Comparison of ENCODE assay signal across 8 cellular contexts in genomic region chr1:150281221-150281757, GRCh38. TPM values are rescaled to one million over a fixed set of nuclear protein-coding genes. Genes with fewer than 3 reads are reported as not detected.
DNase-seq lines count a peak whose midpoint lies in the region; ATAC-seq and TF ChIP-seq lines count a peak whose summit lies in the region.

No MANE protein-coding gene starts in this region.

- 0 out of 2 replicates have a peak, but pooled peaks cover 10% of the 10 kb centered on the region for H3F3A ChIP-seq in GM23248 (ENCODE audit: insufficient read depth)

- H3K79me2 ChIP-seq in GM23248 (ENCODE audit: insufficient read depth), result no peaks in the 10 kb centered on the region

- peak overlapping the region; percentile 89 for H2AFZ ChIP-seq in GM23248

- H3K36me3 Mint-ChIP-seq in activated CD8-positive, alpha-beta T cell treated with anti-CD3 and anti-CD28 coated beads for 36 hours (ENCODE audit: low read depth), result peaks cover 2% of the 10 kb centered on the region
- H3K36me3 Mint-ChIP-seq in endodermal cell (ENCODE audit: low read depth), result no peaks in the 10 kb centered on the region

- peak overlapping the region; percentile 89 for H3K27ac ChIP-seq in GM23248
- no peak overlapping the region for H3K27ac ChIP-seq in endodermal cell (ENCODE audit: low read depth, low read length)

- H3K36me3 ChIP-seq in GM23248 (ENCODE audit: low read depth) (no peaks in the 10 kb centered on the region), endodermal cell (ENCODE audit: control insufficient read depth, insufficient read depth, low read length) (no peaks in the 10 kb centered on the region)

- peak; percentile 70 for TF ChIP-seq CTCF in activated CD8-positive, alpha-beta T cell treated with anti-CD3 and anti-CD28 coated beads for 36 hours (IDR thresholded peaks at IDR 0.05)
- peak; percentile 87 for TF ChIP-seq CTCF in endodermal cell (conservative IDR thresholded peaks at IDR 0.05)

- no peaks in the 10 kb centered on the region for H4K20me1 ChIP-seq in GM23248 (ENCODE audit: insufficient read depth)

- H3K9me2 ChIP-seq in GM23248 (ENCODE audit: insufficient read depth), result no peaks in the 10 kb centered on the region

- peak overlapping the region; percentile 80 for H3K4me3 Mint-ChIP-seq in activated CD8-positive, alpha-beta T cell treated with anti-CD3 and anti-CD28 coated beads for 36 hours
- H3K4me3 Mint-ChIP-seq in endodermal cell, result peak overlapping the region; percentile 57

- H3K9ac ChIP-seq in GM23248 (peak overlapping the region; percentile 90), endodermal cell (ENCODE audit: extremely low read depth, low read length, poor library complexity, severe bottlenecking) (no peak overlapping the region)

- H3K4me3 ChIP-seq in GM23248 (peak overlapping the region; percentile 78), endodermal cell (ENCODE audit: low read length) (peak overlapping the region; percentile 42)

- H3K4me1 ChIP-seq in GM23248 (ENCODE audit: insufficient read depth), result 0 out of 2 replicates have a peak, but pooled peaks cover 7% of the 10 kb centered on the region
- H3K4me1 ChIP-seq in endodermal cell (ENCODE audit: control insufficient read depth, insufficient read depth, low read length), result no peaks in the 10 kb centered on the region

- intact Hi-C loops in activated CD8-positive, alpha-beta T cell treated with anti-CD3 and anti-CD28 coated beads for 36 hours (cut with micrococcal nuclease), result no loop called here

- peak overlapping the region; percentile 83 for H3K4me2 ChIP-seq in GM23248 (ENCODE audit: unreplicated experiment)

- CTCF ChIA-PET in activated CD8-positive, alpha-beta T cell treated with anti-CD3 and anti-CD28 coated beads for 36 hours (lab: Charles Lee), result interaction anchor here (0.6 to 2.4 kb wide), 12 partner anchors 9 to 416 kb away, joined by 3 to 37 read pairs (median 4); partner anchors contain the start of genes C1orf54, CA14 and GOLPH3L

- H3K27me3 ChIP-seq in GM23248 (replicated peaks; ENCODE audit: insufficient read depth), result no peaks in the 10 kb centered on the region
- peaks cover 22% of the 10 kb centered on the region for H3K27me3 ChIP-seq in endodermal cell (ENCODE audit: control insufficient read depth, insufficient read depth, low read length, poor library complexity, severe bottlenecking)

- DNase-seq in ACHN (peak; percentile 82), GM23248 (peak; percentile 87), NCI-H526 treated with DMSO at 0.1 percent for 48 hours (lab: John Stamatoyannopoulos, UW) (peak; percentile 90), endodermal cell (peak; percentile 89), midbrain (lab: John Stamatoyannopoulos, UW) (peak; percentile 81)
- DNase-seq in activated CD8-positive, alpha-beta T cell treated with anti-CD3 and anti-CD28 coated beads for 36 hours, result peak; percentile 83
- peak; percentile 21 to 22 for DNase-seq in stimulated activated CD8-positive, alpha-beta memory T cell treated with anti-CD3 and anti-CD28 coated beads, Interleukin-2, amount 100 ng/mL, for 1 hour (ENCODE audit: low read depth in 2 of 2)

- WGBS in GM23248 (ENCODE audit: low coverage in 1 of 2, low lambda C conversion rate in 2 of 2, missing lambda C conversion rate in 2 of 2), 2 experiments, result 1% methylated on average over 15 of the region's 15 CpGs
- WGBS in endodermal cell (ENCODE audit: insufficient coverage in 1 of 2, insufficient read length in 1 of 2), 2 experiments, result 22 to 25% methylated on average over 5 to 15 of the region's 15 CpGs

- H3K27ac Mint-ChIP-seq in activated CD8-positive, alpha-beta T cell treated with anti-CD3 and anti-CD28 coated beads for 36 hours, result peak overlapping the region; percentile 89
- H3K27ac Mint-ChIP-seq in endodermal cell, result peak overlapping the region; percentile 90

- peaks cover 21% of the 10 kb centered on the region for H3K4me1 Mint-ChIP-seq in activated CD8-positive, alpha-beta T cell treated with anti-CD3 and anti-CD28 coated beads for 36 hours (ENCODE audit: low read depth)
- peaks cover 11% of the 10 kb centered on the region for H3K4me1 Mint-ChIP-seq in endodermal cell

- no peaks in the 10 kb centered on the region for H3K27me3 Mint-ChIP-seq in activated CD8-positive, alpha-beta T cell treated with anti-CD3 and anti-CD28 coated beads for 36 hours
- peaks cover 29% of the 10 kb centered on the region for H3K27me3 Mint-ChIP-seq in endodermal cell (ENCODE audit: insufficient read depth)

- POLR2A ChIA-PET in activated CD8-positive, alpha-beta T cell treated with anti-CD3 and anti-CD28 coated beads for 36 hours (lab: Charles Lee), result interaction anchor here (1.0 kb wide), 1 partner anchor 25 kb away, joined by 5 read pairs; no protein-coding TSS in a partner anchor

- in situ Hi-C loops in ACHN (cut with HindIII; ENCODE audit: low pct_ligation_motif_present, low pct_unique_long_range_greater_than_20kb, low sequenced_read_pairs) (no loop called here), GM23248 (cut with MboI) (no loop called here)

- ATAC-seq in activated CD8-positive, alpha-beta T cell treated with anti-CD3 and anti-CD28 coated beads for 36 hours, result peak; percentile 57
- no peak for ATAC-seq in HG03521 (IDR thresholded peaks at IDR 0.05; ENCODE audit: unreplicated experiment)

- peaks cover 2% of the 10 kb centered on the region for H3K9me3 Mint-ChIP-seq in activated CD8-positive, alpha-beta T cell treated with anti-CD3 and anti-CD28 coated beads for 36 hours
- H3K9me3 Mint-ChIP-seq in endodermal cell, result peaks cover 11% of the 10 kb centered on the region

- H3K9me3 ChIP-seq in GM23248 (ENCODE audit: low read depth) (no peaks in the 10 kb centered on the region), endodermal cell (ENCODE audit: control insufficient read depth, low read length) (no peaks in the 10 kb centered on the region)

RNA-seq across cellular contexts. Expression of gene CIART, which starts 1.1 kb away (rescaled TPM):
- total RNA-seq in GM23248 (2014; rRNA removed; shearing (Covaris generic)), result 1.8 and 3.4 TPM in 2 replicates
- polyA plus RNA-seq in GM23248 (2016; fragmentation: Nextera tagmentation; extraction: Ambion mirVana), result 6.7 and 7.0 TPM in 2 replicates
- total RNA-seq in activated CD8-positive, alpha-beta T cell treated with anti-CD3 and anti-CD28 coated beads for 36 hours, result 1 to 10 TPM; 3.6 to 5.1 TPM
- total RNA-seq in endodermal cell, result 1 to 10 TPM; 3.3 to 6.8 TPM
- polyA plus RNA-seq in endodermal cell (2013, experiment 1 of 2), result 13.3 TPM
- 12.3 TPM for polyA plus RNA-seq in endodermal cell (2013, experiment 2 of 2)

RNA-seq across cellular contexts. Expression of gene C1orf54, which starts 8.7 kb away (rescaled TPM):
- total RNA-seq in GM23248 (2014; rRNA removed; shearing (Covaris generic)), result 1.7 and 1.9 TPM in 2 replicates
- 1.7 and 1.9 TPM in 2 replicates for polyA plus RNA-seq in GM23248 (2016; fragmentation: Nextera tagmentation; extraction: Ambion mirVana)
- total RNA-seq in activated CD8-positive, alpha-beta T cell treated with anti-CD3 and anti-CD28 coated beads for 36 hours, result 1 to 10 TPM in 1 of 2 experiments, under 1 TPM in 1; 0.90 to 1.3 TPM
- 10 to 100 TPM; 12.4 to 20.5 TPM for total RNA-seq in endodermal cell
- polyA plus RNA-seq in endodermal cell (2013, experiment 1 of 2), result 34.1 TPM
- 33.6 TPM for polyA plus RNA-seq in endodermal cell (2013, experiment 2 of 2)

RNA-seq across cellular contexts. Expression of gene MRPS21, which starts 12.4 kb away (rescaled TPM):
- 36.5 and 37.9 TPM in 2 replicates for total RNA-seq in GM23248 (2014; rRNA removed; shearing (Covaris generic))
- polyA plus RNA-seq in GM23248 (2016; fragmentation: Nextera tagmentation; extraction: Ambion mirVana), result 108 and 116 TPM in 2 replicates
- total RNA-seq in activated CD8-positive, alpha-beta T cell treated with anti-CD3 and anti-CD28 coated beads for 36 hours, result 10 to 100 TPM; 73.4 to 81.9 TPM
- 10 to 100 TPM; 89.9 to 95.3 TPM for total RNA-seq in endodermal cell
- polyA plus RNA-seq in endodermal cell (2013, experiment 1 of 2), result 85.2 TPM
- 79.0 TPM for polyA plus RNA-seq in endodermal cell (2013, experiment 2 of 2)

RNA-seq across cellular contexts. Expression of gene APH1A, which starts 12.5 kb away (rescaled TPM):
- total RNA-seq in GM23248 (2014; rRNA removed; shearing (Covaris generic)), result 103 and 104 TPM in 2 replicates
- 32.4 and 32.6 TPM in 2 replicates for polyA plus RNA-seq in GM23248 (2016; fragmentation: Nextera tagmentation; extraction: Ambion mirVana)
- 10 to 100 TPM; 83.7 to 87.4 TPM for total RNA-seq in activated CD8-positive, alpha-beta T cell treated with anti-CD3 and anti-CD28 coated beads for 36 hours
- total RNA-seq in endodermal cell, result 100 to 1,000 TPM; 126 to 131 TPM
- 101 TPM for polyA plus RNA-seq in endodermal cell (2013, experiment 1 of 2)
- 92.3 TPM for polyA plus RNA-seq in endodermal cell (2013, experiment 2 of 2)

RNA-seq across cellular contexts. Expression of gene CA14, which starts 23.7 kb away (rescaled TPM):
- not detected in 2 replicates for total RNA-seq in GM23248 (2014; rRNA removed; shearing (Covaris generic))
- 0.16 TPM in 1 of 2 replicates, not detected in the other for polyA plus RNA-seq in GM23248 (2016; fragmentation: Nextera tagmentation; extraction: Ambion mirVana)
- not detected for total RNA-seq in activated CD8-positive, alpha-beta T cell treated with anti-CD3 and anti-CD28 coated beads for 36 hours
- 10 to 100 TPM; 53.3 to 54.0 TPM for total RNA-seq in endodermal cell
- 84.8 TPM for polyA plus RNA-seq in endodermal cell (2013, experiment 1 of 2)
- 78.0 TPM for polyA plus RNA-seq in endodermal cell (2013, experiment 2 of 2)

Comparison
In these comparisons a context has a peak if more than half of its experiments do, and no peak if none do; other contexts are left out.
1. DNase-seq: peak in every context shown above with its lines; median percentile 90 in NCI-H526 treated with DMSO at 0.1 percent for 48 hours; 89 in endodermal cell; 87 in GM23248; 83 in activated CD8-positive, alpha-beta T cell treated with anti-CD3 and anti-CD28 coated beads for 36 hours; 82 in ACHN; 81 in midbrain; 22 in stimulated activated CD8-positive, alpha-beta memory T cell treated with anti-CD3 and anti-CD28 coated beads, Interleukin-2, amount 100 ng/mL, for 1 hour.